8 cellular contexts compared by ENCODE assay signal in genomic region chr4:183505556-183506388, GRCh38. TPM values are rescaled to one million over a fixed set of nuclear protein-coding genes. Genes with fewer than 3 reads are reported as not detected.
A peak's percentile ranks its signal among the peaks of the same experiment; 100 is the strongest.
DNase-seq lines count a peak whose midpoint lies in the region; ATAC-seq, FAIRE-seq and TF ChIP-seq lines count a peak whose summit lies in the region.

No MANE protein-coding gene starts in this region.

- peaks cover 5% of the 10 kb centered on the region; the same call in 1 of the 2 replicates for H3F3A ChIP-seq in DOHH2 (ENCODE audit: control insufficient read depth, insufficient read depth)

- H3K4me3 ChIP-seq in DOHH2 (ENCODE audit: low read length): peak overlapping the region; percentile 90

- H4K20me1 ChIP-seq in DOHH2 (ENCODE audit: control insufficient read depth, insufficient read depth, low read depth, low read length): peaks cover 15% of the 10 kb centered on the region

- H3K4me3 Mint-ChIP-seq in IgD-negative memory B cell (peak overlapping the region; percentile 97 to 99 (median 98)), natural killer cell (peak overlapping the region; percentile 93)

- ATAC-seq in GM21619 (IDR thresholded peaks at IDR 0.05; ENCODE audit: unreplicated experiment) (peak; percentile 41), natural killer cell (peak; percentile 37 to 51 (median 41))

- no peaks in the 10 kb centered on the region for H3K9me2 ChIP-seq in DOHH2 (replicated peaks; ENCODE audit: control insufficient read depth, low read length)

- no peaks in the 10 kb centered on the region for H3K27me3 Mint-ChIP-seq in IgD-negative memory B cell
- H3K27me3 Mint-ChIP-seq in natural killer cell (ENCODE audit: low read depth in 2 of 2): no peaks in the 10 kb centered on the region

- H3K27me3 ChIP-seq in DOHH2 (ENCODE audit: control insufficient read depth, low read length): no peaks in the 10 kb centered on the region

- H3K9me3 ChIP-seq in DOHH2 (ENCODE audit: control insufficient read depth, insufficient read depth, low read length): no peaks in the 10 kb centered on the region

- H3K79me2 ChIP-seq in DOHH2 (ENCODE audit: control insufficient read depth, low read length): peaks cover 69% of the 10 kb centered on the region

- H3K27ac ChIP-seq in DOHH2 (ENCODE audit: low read depth, low read length): peak overlapping the region; percentile 83

- intact Hi-C loops in natural killer cell (cut with micrococcal nuclease): loop anchor here (1.0 to 5.0 kb wide), 2 partner anchors 154 to 1697 kb away; partner anchors contain the start of genes CFAP97, RWDD4 and TRAPPC11

- H3K4me2 ChIP-seq in DOHH2 (ENCODE audit: low read length): peak overlapping the region; percentile 94

- DNase-seq in RCC 7860 (ENCODE audit: low spot score) (peak; percentile 41), fibroblast of peridontal ligament (ENCODE audit: extremely low read depth) (peak; percentile 80), natural killer cell (peak; percentile 89)
- DNase-seq in activated T-helper 9 cell treated with anti-CD3 and anti-CD28 coated beads, Interleukin-2, amount 50 U/mL, for 16 hours (ENCODE audit: low read depth): peak; percentile 82
- DNase-seq in stimulated activated naive CD4-positive, alpha-beta T cell (lab: John Stamatoyannopoulos, UW): peak; percentile 77 to 97 (median 90)

- H3K4me1 ChIP-seq in DOHH2 (ENCODE audit: control insufficient read depth, low read length): peaks cover 19% of the 10 kb centered on the region

- H3K36me3 Mint-ChIP-seq in IgD-negative memory B cell (peaks cover 5% of the 10 kb centered on the region), natural killer cell (no peaks in the 10 kb centered on the region)

- peaks cover 17% of the 10 kb centered on the region for H3K36me3 ChIP-seq in DOHH2 (ENCODE audit: control insufficient read depth, low read length)

- H3K4me1 Mint-ChIP-seq in IgD-negative memory B cell: peaks cover 9 to 13% (median 10%) of the 10 kb centered on the region in 3 donors
- peaks cover 11 to 13% of the 10 kb centered on the region in 2 donors for H3K4me1 Mint-ChIP-seq in natural killer cell

- H3K9me3 Mint-ChIP-seq in IgD-negative memory B cell (no peaks in the 10 kb centered on the region), natural killer cell (no peaks in the 10 kb centered on the region)

- FAIRE-seq in RCC 7860 (lab: Jason Lieb, UNC): no peak

- H3K27ac Mint-ChIP-seq in IgD-negative memory B cell: peak overlapping the region; percentile 86 to 99 (median 99)
- peak overlapping the region; percentile 88 to 92 for H3K27ac Mint-ChIP-seq in natural killer cell

- no peak for TF ChIP-seq CTCF in DOHH2 (IDR thresholded peaks at IDR 0.05; ENCODE audit: low read depth, low read length, poor library complexity, severe bottlenecking)
- TF ChIP-seq CTCF in natural killer cell (IDR thresholded peaks at IDR 0.05): no peak

RNA-seq across cellular contexts. Expression of gene ING2, which starts 0.9 kb away (rescaled TPM):
- polyA plus RNA-seq in IgD-negative memory B cell: 17.2 TPM
- total RNA-seq in natural killer cell: 10 to 100 TPM in 2 of 3 donors, 1 to 10 TPM in 1; 7.2 to 17.1 (median 10.9) TPM

Comparison
In these comparisons a context has a peak if more than half of its experiments do, and no peak if none do; other contexts are left out.
1. Peak in every context shown above with its lines: DNase-seq, ATAC-seq, H3K4me3 ChIP-seq and H3K27ac ChIP-seq.